Comparison of ENCODE assay signal across 8 cellular contexts in the genomic region with DNA sequence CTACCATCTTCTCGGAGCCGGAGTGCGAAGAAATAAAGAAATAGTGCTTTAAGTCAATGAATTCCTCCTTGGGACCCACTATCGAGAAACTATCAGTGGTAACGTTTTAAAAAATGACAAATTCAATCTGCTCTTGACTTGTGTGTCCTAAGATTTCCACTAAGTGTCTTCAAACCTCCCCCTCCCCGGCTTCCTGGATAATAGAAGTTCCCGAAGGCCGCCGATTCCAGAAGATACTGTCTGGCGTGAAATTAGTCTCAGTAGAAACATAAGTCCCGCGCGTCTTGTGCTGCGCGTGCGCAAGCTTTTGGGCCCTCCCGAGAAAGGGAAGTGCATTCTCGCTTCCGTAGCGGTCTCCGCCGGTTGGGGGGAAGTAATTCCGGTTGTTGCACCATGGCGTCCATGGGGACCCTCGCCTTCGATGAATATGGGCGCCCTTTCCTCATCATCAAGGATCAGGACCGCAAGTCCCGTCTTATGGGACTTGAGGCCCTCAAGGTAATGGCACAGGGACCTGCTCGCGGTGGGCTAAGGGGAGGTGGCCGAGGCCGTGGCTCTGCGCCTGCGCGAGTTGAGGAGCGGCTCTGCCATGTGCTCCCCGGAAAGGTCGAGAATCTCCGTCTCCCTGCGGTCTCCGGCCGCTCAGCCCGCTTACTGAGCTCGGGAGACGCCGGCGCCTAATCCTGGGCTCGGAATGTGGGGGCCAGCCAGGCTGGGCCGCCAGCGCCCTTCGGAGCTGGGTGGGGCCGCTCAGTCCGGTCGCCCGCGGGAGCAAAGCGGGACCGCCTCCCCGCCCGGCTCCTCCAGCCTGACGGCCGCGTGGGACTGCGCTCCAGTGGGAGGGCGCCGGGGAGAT. TPM values are rescaled to one million over a fixed set of nuclear protein-coding genes. Genes with fewer than 3 reads are reported as not detected.
DNase-seq lines count a peak whose midpoint lies in the region; ATAC-seq and TF ChIP-seq lines count a peak whose summit lies in the region.

Gene CCT5 (plus strand): TSS at position 333 of the 856 bp plus-strand sequence. CDS start 61 bp downstream, at position 394.

- peaks cover 0 to 16% of the 10 kb centered on the region in 2 donors for H3K36me3 ChIP-seq in gastroesophageal sphincter
- peaks cover 13% of the 10 kb centered on the region for H3K36me3 ChIP-seq in neutrophil

- H3K27ac Mint-ChIP-seq in activated naive CD4-positive, alpha-beta T cell treated with anti-CD3 and anti-CD28 coated beads for 36 hours = peak within 1 kb of the TSS; percentile 99

- H3K9me3 ChIP-seq in gastroesophageal sphincter (no peaks in the 10 kb centered on the region), neutrophil (no peaks in the 10 kb centered on the region)

- H3K27me3 Mint-ChIP-seq in activated naive CD4-positive, alpha-beta T cell treated with anti-CD3 and anti-CD28 coated beads for 36 hours (ENCODE audit: low read depth) = no peaks in the 10 kb centered on the region

- peak; percentile 91 for ATAC-seq in gastroesophageal sphincter

- peaks cover 47% of the 10 kb centered on the region for H3K4me1 Mint-ChIP-seq in activated naive CD4-positive, alpha-beta T cell treated with anti-CD3 and anti-CD28 coated beads for 36 hours (ENCODE audit: low read depth)

- H3K36me3 Mint-ChIP-seq in activated naive CD4-positive, alpha-beta T cell treated with anti-CD3 and anti-CD28 coated beads for 36 hours (ENCODE audit: low read depth) = peaks cover 35% of the 10 kb centered on the region

- H3K27ac ChIP-seq in gastroesophageal sphincter (peak within 1 kb of the TSS; percentile 93 to 97 (median 94)), neutrophil (peak within 1 kb of the TSS; percentile 93), substantia nigra (ENCODE audit: low read depth, low read length, poor library complexity, severe bottlenecking) (peak within 1 kb of the TSS; percentile 97)

- intact Hi-C loops in activated naive CD4-positive, alpha-beta T cell treated with anti-CD3 and anti-CD28 coated beads for 36 hours (cut with micrococcal nuclease) = loop anchor here (1.0 to 10.0 kb wide), 8 partner anchors 35 to 895 kb away; partner anchors contain the start of genes ANKRD33B, DAP, MARCHF6 and ROPN1L

- H3K9me3 Mint-ChIP-seq in activated naive CD4-positive, alpha-beta T cell treated with anti-CD3 and anti-CD28 coated beads for 36 hours = no peaks in the 10 kb centered on the region

- CTCF ChIA-PET in HEK293T (lab: Yijun Ruan, JAX) = interaction anchor here (1.8 kb wide), 1 partner anchor 34 kb away, joined by 4 read pairs; no protein-coding TSS in a partner anchor
- CTCF ChIA-PET in activated naive CD4-positive, alpha-beta T cell treated with anti-CD3 and anti-CD28 coated beads for 36 hours (lab: Charles Lee) = interaction anchor here (0.6 to 1.1 kb wide), 2 partner anchors 33 to 107 kb away, joined by 3 to 4 read pairs; no protein-coding TSS in a partner anchor

- POLR2A ChIA-PET in HEK293T (lab: Yijun Ruan, JAX) = interaction anchor here (0.7 to 2.7 kb wide), 15 partner anchors 9 to 416 kb away, joined by 3 to 10 read pairs (median 4); no protein-coding TSS in a partner anchor

- 0 to 2% methylated on average over 12 to 15 of the region's 67 CpGs for WGBS in gastroesophageal sphincter (ENCODE audit: low coverage in 1 of 2), 2 donors

- H3K4me3 Mint-ChIP-seq in activated naive CD4-positive, alpha-beta T cell treated with anti-CD3 and anti-CD28 coated beads for 36 hours = peak within 1 kb of the TSS; percentile 86

- H3K27me3 ChIP-seq in gastroesophageal sphincter (no peaks in the 10 kb centered on the region), neutrophil (no peaks in the 10 kb centered on the region)

- TF ChIP-seq EP300 in gastroesophageal sphincter (IDR thresholded peaks at IDR 0.05) = no peak

- H3K4me1 ChIP-seq in gastroesophageal sphincter (peaks cover 4 to 49% (median 16%) of the 10 kb centered on the region in 3 donors), neutrophil (ENCODE audit: control insufficient read depth in 1 of 2, insufficient read depth in 1 of 2, low read depth in 1 of 2, low read length in 1 of 2) (peaks cover 26 to 27% of the 10 kb centered on the region in 2 experiments)

- in situ Hi-C loops in SK-MEL-5 (cut with HindIII; ENCODE audit: low pct_unique_long_range_greater_than_20kb, low sequenced_read_pairs) = no loop called here

- DNase-seq in GF-D8 (lab: John Stamatoyannopoulos, UW) = peak; percentile 98
- peak; percentile 91 for DNase-seq in HEK293T (ENCODE audit: extremely low spot score)
- peak; percentile 98 for DNase-seq in MV-4-11 (lab: John Stamatoyannopoulos, UW)
- DNase-seq in SK-MEL-5 (ENCODE audit: low read depth, low spot score) = peak; percentile 100
- DNase-seq in activated naive CD4-positive, alpha-beta T cell treated with anti-CD3 and anti-CD28 coated beads for 36 hours = peak; percentile 93
- DNase-seq in substantia nigra (lab: John Stamatoyannopoulos, UW) = peak; percentile 37 to 96 (median 86)

- peak within 1 kb of the TSS; percentile 88 to 95 for H3K4me3 ChIP-seq in gastroesophageal sphincter
- H3K4me3 ChIP-seq in neutrophil (ENCODE audit: low read depth in 1 of 2, low read length in 1 of 2) = peak within 1 kb of the TSS; percentile 97 to 98

- peak in 1 of 2 donors; percentile 29 for TF ChIP-seq POLR2A in gastroesophageal sphincter (IDR thresholded peaks at IDR 0.05)

- peak in 2 of 4 experiments; percentile 9 to 15 for TF ChIP-seq CTCF in gastroesophageal sphincter (IDR thresholded peaks at IDR 0.05)
- peak; percentile 33 for TF ChIP-seq CTCF in neutrophil (IDR thresholded peaks at IDR 0.05)

TF ChIP-seq in HEK293T, 16 proteins besides CTCF, POLR2A, EP300 and RAD21:
- peak; percentile 76 for TF ChIP-seq BHLHE40 (IDR thresholded peaks at IDR 0.05; ENCODE audit: borderline replicate concordance)
- TF ChIP-seq ZNF384 (IDR thresholded peaks at IDR 0.05) = peak; percentile 100
- TF ChIP-seq TARDBP (IDR thresholded peaks at IDR 0.05) = no peak
- TF ChIP-seq HDGF (IDR thresholded peaks at IDR 0.05; ENCODE audit: borderline replicate concordance) = no peak
- no peak for TF ChIP-seq FOXA1 (IDR thresholded peaks at IDR 0.05)
- peak; percentile 66; the same call in 1 of the 2 replicates for TF ChIP-seq ELF4 (IDR thresholded peaks at IDR 0.05)
- TF ChIP-seq L3MBTL2 (conservative IDR thresholded peaks at IDR 0.05) = peak; percentile 75
- 0 out of 2 replicates have a peak, but pooled peaks have one; percentile 20 for TF ChIP-seq SP1 (IDR thresholded peaks at IDR 0.05)
- TF ChIP-seq CTBP1 (IDR thresholded peaks at IDR 0.05; ENCODE audit: borderline replicate concordance) = no peak
TF ChIP-seq in HEK293T: peak in this region for 5.

RNA-seq across cellular contexts. Expression of gene CCT5, which starts in this region (rescaled TPM):
- 1,160 and 1,344 TPM in 2 replicates for total RNA-seq in SK-MEL-5 (2014; rRNA removed; shearing (Covaris generic))
- 659 and 725 TPM in 2 replicates for polyA plus RNA-seq in SK-MEL-5 (2015; cell fraction: cytosol; rRNA removed)
- polyA plus RNA-seq in SK-MEL-5 (2015; cell fraction: nucleus; rRNA removed) = 532 and 577 TPM in 2 replicates
- 100 to 1,000 TPM; 414 to 419 TPM for total RNA-seq in activated naive CD4-positive, alpha-beta T cell treated with anti-CD3 and anti-CD28 coated beads for 36 hours
- 100 to 1,000 TPM; 113 to 208 (median 155) TPM for total RNA-seq in gastroesophageal sphincter

Comparison
In these comparisons a context has a peak if more than half of its experiments do, and no peak if none do; other contexts are left out.
1. Peak in every context shown above with its lines: DNase-seq, ATAC-seq, H3K4me3 ChIP-seq and H3K27ac ChIP-seq.